Comparison of ENCODE assay signal across 9 cellular contexts in the genomic region with DNA sequence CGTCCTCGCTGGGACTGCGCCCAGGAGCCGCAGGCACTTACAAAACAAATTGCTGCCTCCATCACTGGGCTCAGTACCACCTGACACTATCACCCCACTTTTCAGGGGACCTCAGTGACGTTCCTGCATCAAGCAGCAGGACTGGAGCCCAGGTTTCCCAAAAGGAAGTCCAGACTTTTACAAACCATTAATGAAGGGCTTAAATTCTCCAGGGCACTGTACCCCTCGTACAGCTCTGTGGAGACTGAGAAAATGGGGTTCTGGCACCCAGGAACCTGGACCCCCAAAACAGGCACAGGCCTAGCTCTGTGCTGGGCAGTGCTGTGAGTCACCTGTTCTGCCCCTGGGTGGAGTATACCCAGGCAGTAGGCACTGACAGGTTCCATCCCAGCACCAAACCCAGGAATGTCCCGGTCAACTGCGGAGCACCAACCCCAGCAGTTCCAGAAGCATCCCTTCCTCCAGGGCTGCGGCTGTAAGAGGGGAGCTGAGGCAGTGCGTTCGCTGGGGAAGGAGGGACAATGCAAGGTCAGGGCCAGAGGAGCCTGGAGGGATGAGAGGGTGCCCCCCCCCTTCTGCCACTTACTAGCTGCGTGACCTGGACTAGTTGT. TPM values are rescaled to one million over a fixed set of nuclear protein-coding genes. Genes with fewer than 3 reads are reported as not detected.
DNase-seq lines count a peak whose midpoint lies in the region; ATAC-seq and TF ChIP-seq lines count a peak whose summit lies in the region.
"Had no signal": no experiment of that assay in that cellular context is flagged by ENCODE, and none has a peak within 500 bp of the region (broad histone marks: within the 10 kb centered on the region; RNA-seq: fewer than 3 reads in every experiment).

No MANE protein-coding gene starts in this region.

- intact Hi-C loops in heart left ventricle (cut with DNase I) = loop anchor here in 9 of 10 donors (1.0 to 10.0 kb wide), 9 partner anchors 35 to 403 kb away; a partner anchor contains a TSS

- TF ChIP-seq EP300 in upper lobe of left lung (IDR thresholded peaks at IDR 0.05) = no peak

- no peaks in the 10 kb centered on the region for H3K9me3 ChIP-seq in heart left ventricle
- no peaks in the 10 kb centered on the region for H3K9me3 ChIP-seq in right atrium auricular region
- no peaks in the 10 kb centered on the region for H3K9me3 ChIP-seq in WERI-Rb-1 (ENCODE audit: severe bottlenecking)
- H3K9me3 ChIP-seq in upper lobe of left lung = no peaks in the 10 kb centered on the region

- ATAC-seq in heart left ventricle (peak in 1 of 4 donors; percentile 2), upper lobe of left lung (ENCODE audit: low FRiP score in 2 of 2) (peak in 1 of 2 donors; percentile 17)
- no peak for ATAC-seq in activated CD4-positive, CD25-positive, alpha-beta regulatory T cell treated with anti-CD3 and anti-CD28 coated beads, Interleukin-2, amount 50 U/mL, for 24 hours

- H3K36me3 ChIP-seq in heart left ventricle (no peaks in the 10 kb centered on the region), right atrium auricular region (no peaks in the 10 kb centered on the region), WERI-Rb-1 (no peaks in the 10 kb centered on the region), upper lobe of left lung (no peaks in the 10 kb centered on the region)

- peaks cover 0 to 31% (median 23%) of the 10 kb centered on the region in 12 donors for H3K4me1 ChIP-seq in heart left ventricle
- peaks cover 0 to 29% of the 10 kb centered on the region in 2 donors for H3K4me1 ChIP-seq in right atrium auricular region
- peaks cover 24 to 28% (median 27%) of the 10 kb centered on the region in 4 donors for H3K4me1 ChIP-seq in upper lobe of left lung

- H3K27me3 ChIP-seq in heart left ventricle (peaks cover 0 to 43% (median 7%) of the 10 kb centered on the region in 9 donors), right atrium auricular region (no peaks in the 10 kb centered on the region), WERI-Rb-1 (ENCODE audit: insufficient read depth, low read depth, severe bottlenecking) (peaks cover 24% of the 10 kb centered on the region), upper lobe of left lung (peaks cover 0 to 17% (median 5%) of the 10 kb centered on the region in 4 donors)

- H3K27ac ChIP-seq in heart left ventricle (peak overlapping the region in 2 of 12 donors; percentile 77 to 87), right atrium auricular region (peak overlapping the region in 1 of 2 donors; percentile 79), WERI-Rb-1 (no peak overlapping the region), upper lobe of left lung (peak overlapping the region in 3 of 4 donors; percentile 80 to 86 (median 83))

- H3K4me3 ChIP-seq in heart left ventricle (peak overlapping the region in 10 of 12 donors; percentile 28 to 71 (median 62)), right atrium auricular region (peak overlapping the region in 1 of 2 donors; percentile 67), WERI-Rb-1 (ENCODE audit: low read depth, low read length) (peak overlapping the region; percentile 20), upper lobe of left lung (peak overlapping the region in 3 of 4 donors; percentile 51 to 75 (median 63))

- DNase-seq in heart left ventricle (no peak), right atrium auricular region (ENCODE audit: low spot score) (no peak), WERI-Rb-1 (no peak), iPS-NIHi7 (ENCODE audit: extremely low spot score) (peak; percentile 45), upper lobe of left lung (no peak), SW 1271 (lab: John Stamatoyannopoulos, UW) (no peak), SK-N-DZ (ENCODE audit: low spot score) (no peak)

- WGBS in heart left ventricle, 4 donors = 0 to 15% (median 10%) methylated on average over 5 to 12 of the region's 12 CpGs
- 17 to 26% methylated on average over 9 to 12 of the region's 12 CpGs for WGBS in upper lobe of left lung, 2 donors

- TF ChIP-seq POLR2A in heart left ventricle (IDR thresholded peaks at IDR 0.05) (no peak), upper lobe of left lung (IDR thresholded peaks at IDR 0.05) (no peak)

- peak in 3 of 12 donors; percentile 15 to 25 (median 20) for TF ChIP-seq CTCF in heart left ventricle (IDR thresholded peaks at IDR 0.05)
- peak in 1 of 2 donors; percentile 4 for TF ChIP-seq CTCF in right atrium auricular region (IDR thresholded peaks at IDR 0.05)
- 0 out of 2 replicates have a peak, but pooled peaks have one; percentile 0 for TF ChIP-seq CTCF in WERI-Rb-1 (IDR thresholded peaks at IDR 0.05; ENCODE audit: low read depth, low read length)
- TF ChIP-seq CTCF in upper lobe of left lung (IDR thresholded peaks at IDR 0.05) = peak in 1 of 6 experiments; percentile 30

RNA-seq across cellular contexts. Expression of a gene that starts 24.6 kb away (rescaled TPM):
- not detected for total RNA-seq in heart left ventricle
- polyA plus RNA-seq in heart left ventricle = not detected
- total RNA-seq in right atrium auricular region = not detected
- total RNA-seq in upper lobe of left lung = under 1 TPM in 3 of 6 donors, not detected in 3; 0.09 to 0.15 (median 0.10) TPM
- polyA plus RNA-seq in SK-N-DZ (2014; cell fraction: cytosol; rRNA removed) = not detected in 2 replicates
- polyA plus RNA-seq in SK-N-DZ (2014; cell fraction: nucleus; rRNA removed) = not detected in 2 replicates
- total RNA-seq: Daoy had no signal

RNA-seq across cellular contexts. Expression of a gene that starts 36.3 kb away (rescaled TPM):
- 10 to 100 TPM; 14.0 to 26.8 (median 20.0) TPM for total RNA-seq in heart left ventricle
- 10 to 100 TPM; 14.4 to 29.2 TPM for polyA plus RNA-seq in heart left ventricle
- total RNA-seq in right atrium auricular region = 10 to 100 TPM; 11.4 to 12.5 TPM
- 10 to 100 TPM; 18.1 to 58.8 (median 21.2) TPM for total RNA-seq in upper lobe of left lung
- polyA plus RNA-seq in SK-N-DZ (2014; cell fraction: cytosol; rRNA removed) = 34.7 and 39.5 TPM in 2 replicates
- 48.3 and 75.5 TPM in 2 replicates for polyA plus RNA-seq in SK-N-DZ (2014; cell fraction: nucleus; rRNA removed)

RNA-seq across cellular contexts. Expression of a gene that starts 55.3 kb away (rescaled TPM):
- total RNA-seq in heart left ventricle (100 to 1,000 TPM in 2 of 9 donors, 10 to 100 TPM in 7; 57.2 to 153 (median 85.1) TPM), right atrium auricular region (100 to 1,000 TPM in 1 of 2 donors, 10 to 100 TPM in 1; 49.5 to 124 TPM), upper lobe of left lung (10 to 100 TPM in 5 of 6 donors, 1 to 10 TPM in 1; 6.7 to 21.6 (median 16.3) TPM)
- 100 to 1,000 TPM in 1 of 2 donors, 10 to 100 TPM in 1; 90.8 to 155 TPM for polyA plus RNA-seq in heart left ventricle
- polyA plus RNA-seq in SK-N-DZ (2014; cell fraction: cytosol; rRNA removed) = 40.5 and 45.2 TPM in 2 replicates
- 33.6 and 43.1 TPM in 2 replicates for polyA plus RNA-seq in SK-N-DZ (2014; cell fraction: nucleus; rRNA removed)

RNA-seq across cellular contexts. Expression of a gene that starts 56.4 kb away (rescaled TPM):
- 100 to 1,000 TPM; 156 to 234 (median 198) TPM for total RNA-seq in heart left ventricle
- polyA plus RNA-seq in heart left ventricle = 100 to 1,000 TPM; 261 to 328 TPM
- total RNA-seq in right atrium auricular region = 100 to 1,000 TPM; 154 to 191 TPM
- total RNA-seq in upper lobe of left lung = 100 to 1,000 TPM in 5 of 6 donors, 10 to 100 TPM in 1; 70.2 to 183 (median 129) TPM
- polyA plus RNA-seq in SK-N-DZ (2014; cell fraction: cytosol; rRNA removed) = 728 and 916 TPM in 2 replicates
- polyA plus RNA-seq in SK-N-DZ (2014; cell fraction: nucleus; rRNA removed) = 240 and 336 TPM in 2 replicates
